In genomic region chr1:220726634-220727033, GRCh38 we compare ENCODE assay signal across 2 cellular contexts.
TF ChIP-seq lines count a peak whose summit lies in the region.

No MANE protein-coding gene starts in this region.

TF ChIP-seq in IMR-90, 13 proteins besides CTCF, POLR2A, EP300 and RAD21:
- TF ChIP-seq MAFK (IDR thresholded peaks at IDR 0.05; ENCODE audit: low read depth, low read length) (no peak), MAZ (IDR thresholded peaks at IDR 0.05; ENCODE audit: borderline replicate concordance, low read depth, low read length) (no peak), NFE2L2 (IDR thresholded peaks at IDR 0.05; ENCODE audit: low read depth, low read length) (no peak), MXI1 (IDR thresholded peaks at IDR 0.05; ENCODE audit: borderline replicate concordance, low read depth, low read length) (no peak), ELK1 (IDR thresholded peaks at IDR 0.05; ENCODE audit: borderline replicate concordance, low read depth, low read length) (no peak), CEBPB (IDR thresholded peaks at IDR 0.05; ENCODE audit: low read depth, low read length) (no peak), SMC3 (IDR thresholded peaks at IDR 0.05; ENCODE audit: low read depth, low read length) (no peak), FOS (IDR thresholded peaks at IDR 0.05; ENCODE audit: low read depth, low read length) (no peak), RFX5 (IDR thresholded peaks at IDR 0.05; ENCODE audit: low read depth, low read length) (no peak), RCOR1 (IDR thresholded peaks at IDR 0.05; ENCODE audit: insufficient replicate concordance, low read length) (no peak), CHD1 (IDR thresholded peaks at IDR 0.05; ENCODE audit: low read depth, low read length) (no peak)

TF ChIP-seq in H1, 55 proteins besides CTCF, POLR2A, EP300 and RAD21:
- no peak for TF ChIP-seq CREB1 (IDR thresholded peaks at IDR 0.05)
- no peak for TF ChIP-seq USF2 (IDR thresholded peaks at IDR 0.05; ENCODE audit: low read length)
- TF ChIP-seq PHF8 (conservative IDR thresholded peaks at IDR 0.05; ENCODE audit: low read depth, low read length), result no peak
- no peak for TF ChIP-seq KDM5A (IDR thresholded peaks at IDR 0.05; ENCODE audit: low read length)
- no peak for TF ChIP-seq FOSL1 (IDR thresholded peaks at IDR 0.05; ENCODE audit: insufficient read depth, low read depth, low read length)
TF ChIP-seq in H1: peak in this region for 0.
